Comparison of ENCODE assay signal across 1 cellular context in genomic region chr14:39097159-39097558, GRCh38.
TF ChIP-seq lines count a peak whose summit lies in the region.

No MANE protein-coding gene starts in this region.

TF ChIP-seq in HepG2, 621 proteins besides CTCF, POLR2A, EP300 and RAD21 (continued from another document and continues in another):
- TF ChIP-seq THRA (CRISPR knock-in tag; IDR thresholded peaks at IDR 0.05; ENCODE audit: borderline replicate concordance), result peak; percentile 45; the same call in 1 of the 2 replicates
- peak; percentile 25; the same call in 1 of the 2 replicates for TF ChIP-seq GABPB1 (CRISPR knock-in tag; IDR thresholded peaks at IDR 0.05)
- no peak for TF ChIP-seq CHCHD3 (CRISPR knock-in tag; IDR thresholded peaks at IDR 0.05)
- no peak for TF ChIP-seq ZNF382 (CRISPR knock-in tag; IDR thresholded peaks at IDR 0.05; ENCODE audit: borderline replicate concordance)
- TF ChIP-seq NONO (IDR thresholded peaks at IDR 0.05), result no peak
- TF ChIP-seq NONO (CRISPR knock-in tag; conservative IDR thresholded peaks at IDR 0.05), result peak; percentile 50; the same call in 1 of the 2 replicates
- 0 out of 2 replicates have a peak, but pooled peaks have one; percentile 41 for TF ChIP-seq KLF9 (CRISPR knock-in tag; IDR thresholded peaks at IDR 0.05; ENCODE audit: low read depth)
- no peak for TF ChIP-seq ZNF788 (CRISPR knock-in tag; IDR thresholded peaks at IDR 0.05; ENCODE audit: borderline replicate concordance)
- TF ChIP-seq ETS1 (CRISPR knock-in tag; IDR thresholded peaks at IDR 0.05), result no peak
- TF ChIP-seq ZNF354B (CRISPR knock-in tag; IDR thresholded peaks at IDR 0.05), result no peak
- no peak for TF ChIP-seq TMF1 (CRISPR knock-in tag; IDR thresholded peaks at IDR 0.05; ENCODE audit: low read depth)
- 0 out of 2 replicates have a peak, but pooled peaks have one; percentile 26 for TF ChIP-seq ATF2 (CRISPR knock-in tag; IDR thresholded peaks at IDR 0.05)
- peak; percentile 95 for TF ChIP-seq PRDM15 (CRISPR knock-in tag; IDR thresholded peaks at IDR 0.05)
- TF ChIP-seq ZNF639 (CRISPR knock-in tag; conservative IDR thresholded peaks at IDR 0.05), result 0 out of 2 replicates have a peak, but pooled peaks have one; percentile 23
- no peak for TF ChIP-seq JARID2 (CRISPR knock-in tag; IDR thresholded peaks at IDR 0.05; ENCODE audit: insufficient replicate concordance)
- peak; percentile 31; the same call in 1 of the 2 replicates for TF ChIP-seq MAX (IDR thresholded peaks at IDR 0.05)
- peak; percentile 43; the same call in 1 of the 2 replicates for TF ChIP-seq TBX2 (CRISPR knock-in tag; IDR thresholded peaks at IDR 0.05; ENCODE audit: borderline replicate concordance)
- peak; percentile 79 for TF ChIP-seq ELF3 (CRISPR knock-in tag; IDR thresholded peaks at IDR 0.05)
- peak; percentile 37; the same call in 1 of the 2 replicates for TF ChIP-seq SIX4 (CRISPR knock-in tag; IDR thresholded peaks at IDR 0.05)
- no peak for TF ChIP-seq HNF1B (CRISPR knock-in tag; IDR thresholded peaks at IDR 0.05)
- 0 out of 2 replicates have a peak, but pooled peaks have one; percentile 50 for TF ChIP-seq ZNF780A (CRISPR knock-in tag; IDR thresholded peaks at IDR 0.05)
- peak; percentile 40; the same call in 1 of the 2 replicates for TF ChIP-seq POLR2G (IDR thresholded peaks at IDR 0.05; ENCODE audit: low read depth, low read length)
- TF ChIP-seq ZNF614 (CRISPR knock-in tag; IDR thresholded peaks at IDR 0.05; ENCODE audit: borderline replicate concordance), result peak; percentile 89; the same call in 1 of the 2 replicates
- peak; percentile 56; the same call in 1 of the 2 replicates for TF ChIP-seq RCOR2 (CRISPR knock-in tag; IDR thresholded peaks at IDR 0.05)
- no peak for TF ChIP-seq MBD4 (IDR thresholded peaks at IDR 0.05; ENCODE audit: borderline replicate concordance, low read length)
- no peak for TF ChIP-seq DNMT1 (CRISPR knock-in tag; IDR thresholded peaks at IDR 0.05)
- TF ChIP-seq DRAP1 (CRISPR knock-in tag; IDR thresholded peaks at IDR 0.05), result peak; percentile 48; the same call in 1 of the 2 replicates
- TF ChIP-seq ARID4A (CRISPR knock-in tag; IDR thresholded peaks at IDR 0.05; ENCODE audit: borderline replicate concordance), result peak; percentile 20; the same call in 1 of the 2 replicates
- 0 out of 2 replicates have a peak, but pooled peaks have one; percentile 37 for TF ChIP-seq ZNF652 (CRISPR knock-in tag; IDR thresholded peaks at IDR 0.05; ENCODE audit: borderline replicate concordance, low read depth)
- TF ChIP-seq MNT (IDR thresholded peaks at IDR 0.05), result no peak
- no peak for TF ChIP-seq HMG20B (CRISPR knock-in tag; conservative IDR thresholded peaks at IDR 0.05)
- peak; percentile 77 for TF ChIP-seq GATAD2A (CRISPR knock-in tag; IDR thresholded peaks at IDR 0.05)
- 0 out of 2 replicates have a peak, but pooled peaks have one; percentile 36 for TF ChIP-seq AFF4 (CRISPR knock-in tag; IDR thresholded peaks at IDR 0.05)
